Comparison of ENCODE assay signal across 1 cellular context in genomic region chr5:177309351-177310191, GRCh38.
TF ChIP-seq lines count a peak whose summit lies in the region.

No MANE protein-coding gene starts in this region.

TF ChIP-seq in H1, 55 proteins besides CTCF, POLR2A, EP300 and RAD21:
- TF ChIP-seq TBP (IDR thresholded peaks at IDR 0.05; ENCODE audit: low read depth, low read length) (no peak), SRF (IDR thresholded peaks at IDR 0.05; ENCODE audit: low read depth, low read length) (no peak), CHD2 (IDR thresholded peaks at IDR 0.05; ENCODE audit: low read length) (no peak), TAF1 (IDR thresholded peaks at IDR 0.05; ENCODE audit: low read depth, low read length) (no peak), BCL11A (IDR thresholded peaks at IDR 0.05; ENCODE audit: low read depth in 2 of 2, low read length in 2 of 2) (no peak), CEBPB (IDR thresholded peaks at IDR 0.05; ENCODE audit: low read depth, low read length) (no peak), NANOG (IDR thresholded peaks at IDR 0.05; ENCODE audit: insufficient read depth, low read depth, low read length, poor library complexity, severe bottlenecking) (no peak), JUN (IDR thresholded peaks at IDR 0.05; ENCODE audit: low read depth, low read length) (no peak), PHF8 (conservative IDR thresholded peaks at IDR 0.05; ENCODE audit: low read depth, low read length) (no peak), TCF12 (IDR thresholded peaks at IDR 0.05; ENCODE audit: low read depth, low read length) (0 out of 2 replicates have a peak, but pooled peaks have one; percentile 43), ATF3 (IDR thresholded peaks at IDR 0.05; ENCODE audit: insufficient read depth, low read depth, low read length) (no peak), ZNF274 (IDR thresholded peaks at IDR 0.05; ENCODE audit: borderline replicate concordance, extremely low read depth, low read length) (no peak), HDAC2 (IDR thresholded peaks at IDR 0.05; ENCODE audit: borderline replicate concordance in 1 of 2, low read depth in 2 of 2, low read length in 2 of 2) (no peak), POU5F1 (IDR thresholded peaks at IDR 0.05; ENCODE audit: low read depth, low read length) (no peak), CBX8 (IDR thresholded peaks at IDR 0.05; ENCODE audit: borderline replicate concordance, low read depth, low read length) (no peak), SIN3A (conservative IDR thresholded peaks at IDR 0.05 in 1 of 2, IDR thresholded peaks at IDR 0.05 in 1 of 2; ENCODE audit: low read depth in 1 of 2, low read length in 2 of 2) (peak; percentile 86; a peak in 3 of 4 replicates), CHD7 (IDR thresholded peaks at IDR 0.05; ENCODE audit: insufficient replicate concordance, low read length) (no peak), CHD1 (IDR thresholded peaks at IDR 0.05; ENCODE audit: low read depth, low read length) (no peak), TEAD4 (IDR thresholded peaks at IDR 0.05; ENCODE audit: low read depth, low read length) (no peak), GTF2F1 (IDR thresholded peaks at IDR 0.05; ENCODE audit: borderline replicate concordance, low read depth, low read length) (no peak), BRCA1 (IDR thresholded peaks at IDR 0.05; ENCODE audit: low read depth, low read length) (no peak), RFX5 (IDR thresholded peaks at IDR 0.05; ENCODE audit: borderline replicate concordance, low read depth, low read length) (no peak), YY1 (IDR thresholded peaks at IDR 0.05; ENCODE audit: low read depth, low read length) (0 out of 2 replicates have a peak, but pooled peaks have one; percentile 33), SIRT6 (IDR thresholded peaks at IDR 0.05; ENCODE audit: low read length) (no peak), USF2 (IDR thresholded peaks at IDR 0.05; ENCODE audit: low read length) (no peak), POLR2AphosphoS5 (IDR thresholded peaks at IDR 0.05; ENCODE audit: low read depth, low read length) (no peak), SP4 (IDR thresholded peaks at IDR 0.05; ENCODE audit: low read length) (no peak), KDM1A (IDR thresholded peaks at IDR 0.05; ENCODE audit: borderline replicate concordance, low read length) (no peak), SP2 (IDR thresholded peaks at IDR 0.05; ENCODE audit: low read length) (no peak), RXRA (IDR thresholded peaks at IDR 0.05; ENCODE audit: insufficient read depth, low read depth, low read length) (no peak), TAF7 (optimal IDR thresholded peaks at IDR 0.05; ENCODE audit: borderline replicate concordance, low read depth, low read length) (no peak), KDM4A (IDR thresholded peaks at IDR 0.05; ENCODE audit: low read depth, low read length, severe bottlenecking) (no peak), MAX (IDR thresholded peaks at IDR 0.05) (peak; percentile 26; the same call in 1 of the 2 replicates), SIX5 (IDR thresholded peaks at IDR 0.05; ENCODE audit: low read depth, low read length) (no peak), KDM5A (IDR thresholded peaks at IDR 0.05; ENCODE audit: low read length) (no peak), GABPA (IDR thresholded peaks at IDR 0.05; ENCODE audit: borderline replicate concordance, insufficient read depth, low read length) (0 out of 2 replicates have a peak, but pooled peaks have one; percentile 43), E2F6 (IDR thresholded peaks at IDR 0.05) (no peak), ATF2 (IDR thresholded peaks at IDR 0.05; ENCODE audit: low read length) (no peak), CREB1 (IDR thresholded peaks at IDR 0.05) (0 out of 2 replicates have a peak, but pooled peaks have one; percentile 21), JUND (IDR thresholded peaks at IDR 0.05; ENCODE audit: low read length) (no peak), EGR1 (IDR thresholded peaks at IDR 0.05; ENCODE audit: borderline replicate concordance, low read depth, low read length) (no peak)
